ENCODE assay signal across 16 cellular contexts in the genomic region with DNA sequence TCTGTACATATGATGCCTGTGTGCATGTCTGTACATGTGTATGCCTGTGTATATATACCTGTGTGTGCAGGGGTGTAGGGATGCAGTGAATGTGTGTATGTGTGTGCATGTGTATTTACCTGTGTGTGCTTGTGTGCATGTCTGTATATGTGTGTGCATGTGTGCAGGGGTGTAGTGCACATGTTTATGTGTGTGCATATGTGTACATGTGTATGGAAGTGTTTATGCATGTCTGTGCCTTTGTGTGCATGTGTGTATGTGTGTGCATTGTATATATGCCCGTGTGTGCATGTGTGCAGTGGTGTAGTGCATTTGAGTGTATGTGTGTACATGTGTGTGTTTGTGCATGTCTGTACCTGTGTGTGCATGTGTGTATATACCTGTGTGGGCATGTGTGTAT. TPM values are rescaled to one million over a fixed set of nuclear protein-coding genes. Genes with fewer than 3 reads are reported as not detected.
A peak's percentile ranks its signal among the peaks of the same experiment; 100 is the strongest.
DNase-seq lines count a peak whose midpoint lies in the region; ATAC-seq and TF ChIP-seq lines count a peak whose summit lies in the region.
"Had no signal": no experiment of that assay in that cellular context is flagged by ENCODE, and none has a peak within 500 bp of the region (broad histone marks: within the 10 kb centered on the region; RNA-seq: fewer than 3 reads in every experiment).

No MANE protein-coding gene starts in this region.

- DNase-seq in stimulated activated naive CD8-positive, alpha-beta T cell treated with anti-CD3 and anti-CD28 coated beads, Interleukin-15, amount 100 ng/mL, for 72 hours: no peak
- DNase-seq in stimulated activated naive CD8-positive, alpha-beta T cell treated with anti-CD3 and anti-CD28 coated beads, Interleukin-15, Interleukin-2, amounts not matched to agents 100 U/mL and 50 U/mL, for 24 hours: no peak
- DNase-seq in mesenchymal stem cell (no peak), upper lobe of right lung (no peak), HEK293T (ENCODE audit: extremely low spot score) (no peak), nucleus accumbens (lab: John Stamatoyannopoulos, UW) (no peak), posterior vena cava (ENCODE audit: low spot score) (no peak)
- DNase-seq: ACHN; CD4-positive, CD25-positive, alpha-beta regulatory T cell; DMS 273 treated with DMSO at 0.1 percent for 48 hours; GM23248 had no signal

- POLR2A ChIA-PET in HEK293T (lab: Yijun Ruan, JAX): no interaction called here

- intact Hi-C loops in upper lobe of right lung (cut with DNase I): no loop called here
- intact Hi-C loops in posterior vena cava (cut with DNase I): no loop called here

- H2BK5ac ChIP-seq in mesenchymal stem cell (ENCODE audit: low read depth, low read length, poor library complexity, severe bottlenecking): no peak overlapping the region

- H4K8ac ChIP-seq in mesenchymal stem cell (ENCODE audit: low read length): no peak overlapping the region

- no peak overlapping the region for H2BK120ac ChIP-seq in mesenchymal stem cell (ENCODE audit: low read depth, low read length)

- H3K23ac ChIP-seq in mesenchymal stem cell (ENCODE audit: low read length in 2 of 2): no peak overlapping the region

- 0 out of 2 replicates have a peak overlapping the region, but pooled peaks have one; percentile 57 for H3K4me3 ChIP-seq in OCI-LY3 (ENCODE audit: low read length)
- H3K4me3 ChIP-seq in mesenchymal stem cell (ENCODE audit: insufficient read depth in 1 of 2, low read depth in 1 of 2, low read length in 2 of 2): no peak overlapping the region
- H3K4me3 ChIP-seq in upper lobe of right lung: no peak overlapping the region
- H3K4me3 ChIP-seq: BLaER1 treated with 17β-estradiol and CSF1 and Interleukin-3, amounts not matched to agents 10 nM and 100 nM; GM12878; GM23248; HAP-1 had no signal

- no peaks in the 10 kb centered on the region for H4K20me1 ChIP-seq in OCI-LY3 (ENCODE audit: insufficient read depth, low read length)
- H4K20me1 ChIP-seq: BLaER1 treated with 17β-estradiol and CSF1 and Interleukin-3, amounts not matched to agents 10 nM and 100 nM had no signal

- H3K4me1 ChIP-seq in OCI-LY3 (ENCODE audit: low read length) (peaks cover 49% of the 10 kb centered on the region), mesenchymal stem cell (ENCODE audit: control insufficient read depth, insufficient read depth, low read depth, low read length) (no peaks in the 10 kb centered on the region), upper lobe of right lung (no peaks in the 10 kb centered on the region)

- H3K9me3 ChIP-seq in OCI-LY3 (ENCODE audit: insufficient read depth, low read length) (no peaks in the 10 kb centered on the region), mesenchymal stem cell (ENCODE audit: control insufficient read depth, low read length) (no peaks in the 10 kb centered on the region), upper lobe of right lung (no peaks in the 10 kb centered on the region)
- H3K9me3 ChIP-seq: BLaER1 treated with 17β-estradiol and CSF1 and Interleukin-3, amounts not matched to agents 10 nM and 100 nM; HAP-1 had no signal

- H3K79me1 ChIP-seq in mesenchymal stem cell (replicated peaks; ENCODE audit: low read length, poor library complexity, severe bottlenecking): no peaks in the 10 kb centered on the region

- H3K4me3 Mint-ChIP-seq in stimulated activated naive CD8-positive, alpha-beta T cell treated with anti-CD3 and anti-CD28 coated beads, Interleukin-15, amount 100 ng/mL, for 72 hours: no peak overlapping the region
- H3K4me3 Mint-ChIP-seq: CD4-positive, CD25-positive, alpha-beta regulatory T cell had no signal

- no peak overlapping the region for H2AK5ac ChIP-seq in mesenchymal stem cell (ENCODE audit: low read length, severe bottlenecking)

- H2BK12ac ChIP-seq in mesenchymal stem cell (ENCODE audit: low read length in 2 of 2): no peak overlapping the region

- no peaks in the 10 kb centered on the region for H3K79me2 ChIP-seq in OCI-LY3 (ENCODE audit: low read length)

- peak overlapping the region in 1 of 2 experiments; percentile 18 for H3K14ac ChIP-seq in mesenchymal stem cell (ENCODE audit: low read length in 2 of 2)

- H3K9me3 Mint-ChIP-seq in stimulated activated naive CD8-positive, alpha-beta T cell treated with anti-CD3 and anti-CD28 coated beads, Interleukin-15, amount 100 ng/mL, for 72 hours: no peaks in the 10 kb centered on the region
- H3K9me3 Mint-ChIP-seq: CD4-positive, CD25-positive, alpha-beta regulatory T cell had no signal

- H3K4me2 ChIP-seq in OCI-LY3 (ENCODE audit: low read length) (peak overlapping the region; percentile 72), mesenchymal stem cell (ENCODE audit: low read length, poor library complexity, severe bottlenecking) (no peak overlapping the region)

- peaks cover 60% of the 10 kb centered on the region for H3K27me3 Mint-ChIP-seq in stimulated activated naive CD8-positive, alpha-beta T cell treated with anti-CD3 and anti-CD28 coated beads, Interleukin-15, amount 100 ng/mL, for 72 hours

- no peak overlapping the region for H3K9ac ChIP-seq in OCI-LY3 (ENCODE audit: low read length)
- H3K9ac ChIP-seq in mesenchymal stem cell (ENCODE audit: low read length): no peak overlapping the region
- H3K9ac ChIP-seq: BLaER1 treated with 17β-estradiol and CSF1 and Interleukin-3, amounts not matched to agents 10 nM and 100 nM; GM23248 had no signal

- TF ChIP-seq CTCF in OCI-LY3 (IDR thresholded peaks at IDR 0.05; ENCODE audit: low read depth, low read length) (no peak), upper lobe of right lung (IDR thresholded peaks at IDR 0.05) (no peak)

- no peak overlapping the region for H2AFZ ChIP-seq in OCI-LY3 (ENCODE audit: low read depth, low read length)
- H2AFZ ChIP-seq in mesenchymal stem cell (ENCODE audit: low read depth, low read length): no peak overlapping the region
- H2AFZ ChIP-seq: GM23248 had no signal

- no peak overlapping the region for H3K27ac Mint-ChIP-seq in stimulated activated naive CD8-positive, alpha-beta T cell treated with anti-CD3 and anti-CD28 coated beads, Interleukin-15, amount 100 ng/mL, for 72 hours
- H3K27ac Mint-ChIP-seq: CD4-positive, CD25-positive, alpha-beta regulatory T cell; IgD-negative memory B cell had no signal

- H3K18ac ChIP-seq in mesenchymal stem cell (ENCODE audit: low read depth in 1 of 2, low read length in 2 of 2): no peak overlapping the region

- H2BK15ac ChIP-seq in mesenchymal stem cell (ENCODE audit: low read depth, poor library complexity, severe bottlenecking): no peak overlapping the region

- no peaks in the 10 kb centered on the region for H3K36me3 ChIP-seq in OCI-LY3 (replicated peaks; ENCODE audit: low read depth, low read length)
- H3K36me3 ChIP-seq in mesenchymal stem cell (ENCODE audit: control insufficient read depth in 1 of 2, insufficient read depth in 2 of 2, low read depth in 1 of 2, low read length in 2 of 2): no peaks in the 10 kb centered on the region
- H3K36me3 ChIP-seq in upper lobe of right lung: no peaks in the 10 kb centered on the region
- H3K36me3 ChIP-seq: BLaER1 treated with 17β-estradiol and CSF1 and Interleukin-3, amounts not matched to agents 10 nM and 100 nM; HAP-1 had no signal

- H4K91ac ChIP-seq in mesenchymal stem cell (ENCODE audit: low read length): peak overlapping the region; percentile 25

- H3K27me3 ChIP-seq in OCI-LY3 (ENCODE audit: low read depth, low read length) (no peaks in the 10 kb centered on the region; the same call in 1 of the 2 replicates), mesenchymal stem cell (ENCODE audit: control insufficient read depth in 1 of 2, insufficient read depth in 1 of 2, low read length in 2 of 2) (peaks cover 0 to 38% of the 10 kb centered on the region in 2 experiments), upper lobe of right lung (no peaks in the 10 kb centered on the region)
- H3K27me3 ChIP-seq: BLaER1 treated with 17β-estradiol and CSF1 and Interleukin-3, amounts not matched to agents 10 nM and 100 nM had no signal

- no peak overlapping the region for H3K4ac ChIP-seq in mesenchymal stem cell (ENCODE audit: low read depth in 1 of 2, low read length in 2 of 2)

- H3K27ac ChIP-seq in OCI-LY3 (ENCODE audit: low read length) (peak overlapping the region; percentile 89), mesenchymal stem cell (ENCODE audit: low read length, poor library complexity, severe bottlenecking) (no peak overlapping the region), upper lobe of right lung (no peak overlapping the region)
- H3K27ac ChIP-seq: BLaER1 treated with 17β-estradiol and CSF1 and Interleukin-3, amounts not matched to agents 10 nM and 100 nM; GM23248 had no signal

- ATAC-seq in stimulated activated naive CD8-positive, alpha-beta T cell treated with anti-CD3 and anti-CD28 coated beads, Interleukin-15, amount 100 ng/mL, for 72 hours: peak; percentile 2
- ATAC-seq in stimulated activated naive CD8-positive, alpha-beta T cell treated with anti-CD3 and anti-CD28 coated beads, Interleukin-15, Interleukin-2, amounts not matched to agents 100 U/mL and 50 U/mL, for 24 hours: no peak
- ATAC-seq in upper lobe of right lung: peak; percentile 23
- ATAC-seq: GM12878 had no signal

- H3K4me1 Mint-ChIP-seq in stimulated activated naive CD8-positive, alpha-beta T cell treated with anti-CD3 and anti-CD28 coated beads, Interleukin-15, amount 100 ng/mL, for 72 hours: peaks cover 11% of the 10 kb centered on the region

- WGBS in mesenchymal stem cell: 89% methylated on average over 1 of the region's 1 CpG

- CTCF ChIA-PET in HEK293T (lab: Yijun Ruan, JAX): no interaction called here

TF ChIP-seq in HEK293T, 16 proteins besides CTCF, POLR2A, EP300 and RAD21:
- TF ChIP-seq ZNF384 (IDR thresholded peaks at IDR 0.05): no peak
- TF ChIP-seq ARNT (IDR thresholded peaks at IDR 0.05): no peak

RNA-seq across cellular contexts. Expression of gene TMEM18, which starts 51.0 kb away (rescaled TPM):
- polyA plus RNA-seq in mesenchymal stem cell (2013, experiment 1 of 2): 21.7 TPM
- polyA plus RNA-seq in mesenchymal stem cell (2013, experiment 2 of 2): 23.6 TPM
- total RNA-seq in upper lobe of right lung (21.3 TPM), posterior vena cava (10 to 100 TPM; 15.7 to 19.2 TPM)
